ENCODE assay signal across 11 cellular contexts in the genomic region with DNA sequence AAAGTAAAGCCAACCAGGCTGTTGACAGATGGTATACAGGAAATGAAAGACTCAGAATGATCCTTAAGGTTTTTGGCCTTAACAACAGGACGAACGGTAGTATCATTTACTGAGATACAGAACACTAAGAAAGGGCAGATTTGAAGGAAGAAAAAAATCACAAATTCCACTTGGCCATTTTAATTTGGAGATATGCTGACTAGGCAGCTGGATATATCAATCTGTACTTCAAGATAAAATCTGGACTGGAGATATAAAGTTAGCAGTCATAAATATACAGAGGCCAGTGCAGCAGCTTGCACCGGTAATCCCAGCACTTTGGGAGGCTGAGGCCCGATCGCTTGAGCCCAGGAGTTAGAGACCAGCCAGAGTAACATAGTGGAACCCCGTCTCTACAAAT. TPM values are rescaled to one million over a fixed set of nuclear protein-coding genes. Genes with fewer than 3 reads are reported as not detected.
DNase-seq lines count a peak whose midpoint lies in the region; ATAC-seq and TF ChIP-seq lines count a peak whose summit lies in the region.
"Had no signal": no experiment of that assay in that cellular context is flagged by ENCODE, and none has a peak within 500 bp of the region (broad histone marks: within the 10 kb centered on the region; RNA-seq: fewer than 3 reads in every experiment).

No MANE protein-coding gene starts in this region.

- H3K4me1 ChIP-seq in fibroblast of lung (ENCODE audit: control insufficient read depth, extremely low read depth, insufficient read depth, low read length) (peaks cover 3% of the 10 kb centered on the region), spleen (peaks cover 16 to 77% (median 43%) of the 10 kb centered on the region in 6 donors)
- H3K4me1 ChIP-seq: SJCRH30 had no signal

- H3K4me3 ChIP-seq in fibroblast of lung (replicated peaks in 1 of 4; ENCODE audit: control extremely low read depth in 1 of 4, insufficient read depth in 1 of 4, low read depth in 3 of 4, low read length in 4 of 4) = peak overlapping the region; percentile 93 to 99 (median 98)
- peak overlapping the region in 6 of 8 donors; percentile 63 to 99 (median 84) for H3K4me3 ChIP-seq in spleen

- peak overlapping the region; percentile 98 for H3K4me3 Mint-ChIP-seq in activated CD8-positive, alpha-beta memory T cell treated with anti-CD3 and anti-CD28 coated beads, Interleukin-2, amount 10 ng/mL, durations not matched to agents 7 days and 5 days
- H3K4me3 Mint-ChIP-seq in T-helper 17 cell = peak overlapping the region; percentile 96

- no peak overlapping the region for H3K9ac ChIP-seq in fibroblast of lung (ENCODE audit: insufficient read depth, low read length)

- peaks cover 49% of the 10 kb centered on the region for H3K4me1 Mint-ChIP-seq in activated CD8-positive, alpha-beta memory T cell treated with anti-CD3 and anti-CD28 coated beads, Interleukin-2, amount 10 ng/mL, durations not matched to agents 7 days and 5 days
- H3K4me1 Mint-ChIP-seq in T-helper 17 cell = peaks cover 30% of the 10 kb centered on the region

- ATAC-seq in activated CD8-positive, alpha-beta memory T cell treated with anti-CD3 and anti-CD28 coated beads, Interleukin-2, amount 10 ng/mL, durations not matched to agents 7 days and 5 days = no peak
- ATAC-seq in T-helper 17 cell = no peak
- no peak for ATAC-seq in GM21381 (IDR thresholded peaks at IDR 0.05; ENCODE audit: unreplicated experiment)
- ATAC-seq in GM18520 (IDR thresholded peaks at IDR 0.05; ENCODE audit: unreplicated experiment) = no peak
- ATAC-seq in HG03439 (IDR thresholded peaks at IDR 0.05; ENCODE audit: unreplicated experiment) = no peak

- no peak for TF ChIP-seq POLR2A in spleen (IDR thresholded peaks at IDR 0.05)

- H3K9me3 Mint-ChIP-seq in activated CD8-positive, alpha-beta memory T cell treated with anti-CD3 and anti-CD28 coated beads, Interleukin-2, amount 10 ng/mL, durations not matched to agents 7 days and 5 days (ENCODE audit: low read depth) = no peaks in the 10 kb centered on the region

- no peaks in the 10 kb centered on the region for H3K27me3 ChIP-seq in fibroblast of lung (ENCODE audit: control insufficient read depth, insufficient read depth, low read length)
- no peaks in the 10 kb centered on the region for H3K27me3 ChIP-seq in spleen (replicated peaks in 1 of 7)
- H3K27me3 ChIP-seq: SJCRH30 had no signal

- intact Hi-C loops in spleen (cut with DNase I; ENCODE audit: low total_unique reads) = no loop called here

- H3K9me3 ChIP-seq in T-helper 17 cell (ENCODE audit: control insufficient read depth, low read length, poor library complexity, severe bottlenecking) (no peaks in the 10 kb centered on the region), fibroblast of lung (ENCODE audit: control insufficient read depth, insufficient read depth, low read depth, low read length) (no peaks in the 10 kb centered on the region), spleen (no peaks in the 10 kb centered on the region)
- H3K9me3 ChIP-seq: SJCRH30 had no signal

- DNase-seq in activated CD8-positive, alpha-beta memory T cell treated with anti-CD3 and anti-CD28 coated beads, Interleukin-2, amount 10 ng/mL, durations not matched to agents 7 days and 5 days = no peak
- DNase-seq in activated CD8-positive, alpha-beta memory T cell treated with anti-CD3 and anti-CD28 coated beads, Interleukin-2, amount 50 U/mL, for 48 hours = no peak
- DNase-seq in T-helper 17 cell = no peak
- DNase-seq in fibroblast of lung (ENCODE audit: low read depth in 2 of 2) = no peak
- no peak for DNase-seq in spleen
- DNase-seq: AML-193, NCI-H1694 treated with DMSO at 0.1 percent for 48 hours, SJCRH30 had no signal

- no peak overlapping the region for H2AFZ ChIP-seq in fibroblast of lung (ENCODE audit: low read length)

- peaks cover 42% of the 10 kb centered on the region for H3K79me2 ChIP-seq in fibroblast of lung (ENCODE audit: control insufficient read depth, insufficient read depth, low read length)

- 74 to 82% (median 78%) methylated on average over 6 of the region's 6 CpGs for WGBS in spleen, 5 donors

- peak overlapping the region; percentile 58 for H3K4me2 ChIP-seq in fibroblast of lung (ENCODE audit: extremely low read depth, insufficient read depth, low read length)

- H3K27ac ChIP-seq in fibroblast of lung (ENCODE audit: insufficient read depth, low read length) (no peak overlapping the region), spleen (peak overlapping the region in 1 of 8 donors; percentile 91)

- no peaks in the 10 kb centered on the region for H3K27me3 Mint-ChIP-seq in activated CD8-positive, alpha-beta memory T cell treated with anti-CD3 and anti-CD28 coated beads, Interleukin-2, amount 10 ng/mL, durations not matched to agents 7 days and 5 days
- no peaks in the 10 kb centered on the region for H3K27me3 Mint-ChIP-seq in T-helper 17 cell

- TF ChIP-seq CTCF in fibroblast of lung (conservative IDR thresholded peaks at IDR 0.05 in 1 of 2, IDR thresholded peaks at IDR 0.05 in 1 of 2; ENCODE audit: low read depth in 1 of 2, low read length in 2 of 2) (no peak), spleen (IDR thresholded peaks at IDR 0.05 in 8 of 11, conservative IDR thresholded peaks at IDR 0.05 in 3 of 11) (no peak)

- CTCF ChIA-PET in activated CD8-positive, alpha-beta memory T cell treated with anti-CD3 and anti-CD28 coated beads, Interleukin-2, amount 10 ng/mL, durations not matched to agents 7 days and 5 days (lab: Charles Lee) = interaction anchor here (2.0 kb wide), 1 partner anchor 212 kb away, joined by 15 read pairs; no protein-coding TSS in a partner anchor

- no peaks in the 10 kb centered on the region for H4K20me1 ChIP-seq in fibroblast of lung (ENCODE audit: control insufficient read depth, extremely low read depth, insufficient read depth, low read length)

- H3K36me3 Mint-ChIP-seq in activated CD8-positive, alpha-beta memory T cell treated with anti-CD3 and anti-CD28 coated beads, Interleukin-2, amount 10 ng/mL, durations not matched to agents 7 days and 5 days = peaks cover 10% of the 10 kb centered on the region
- H3K36me3 Mint-ChIP-seq in T-helper 17 cell (ENCODE audit: low read depth) = no peaks in the 10 kb centered on the region

- peak overlapping the region; percentile 66 for H3K27ac Mint-ChIP-seq in activated CD8-positive, alpha-beta memory T cell treated with anti-CD3 and anti-CD28 coated beads, Interleukin-2, amount 10 ng/mL, durations not matched to agents 7 days and 5 days
- H3K27ac Mint-ChIP-seq in T-helper 17 cell = peak overlapping the region; percentile 99

- H3K36me3 ChIP-seq in fibroblast of lung (ENCODE audit: control insufficient read depth, insufficient read depth, low read length) = peaks cover 2% of the 10 kb centered on the region
- peaks cover 0 to 34% (median 9%) of the 10 kb centered on the region in 6 donors for H3K36me3 ChIP-seq in spleen

RNA-seq across cellular contexts. Expression of gene NVL, which starts 1.3 kb away (rescaled TPM):
- 10 to 100 TPM; 47.7 to 53.6 TPM for total RNA-seq in activated CD8-positive, alpha-beta memory T cell treated with anti-CD3 and anti-CD28 coated beads, Interleukin-2, amount 10 ng/mL, durations not matched to agents 7 days and 5 days
- total RNA-seq in T-helper 17 cell = 10 to 100 TPM; 24.8 to 28.3 TPM
- total RNA-seq in fibroblast of lung = 23.4 and 27.6 TPM in 2 replicates
- polyA plus RNA-seq in fibroblast of lung = 20.5 and 28.9 TPM in 2 replicates
- 13.7 and 16.1 TPM in 2 replicates for polyA plus RNA-seq in fibroblast of lung (2012)
- 3.6 and 15.3 TPM in 2 replicates for polyA minus RNA-seq in fibroblast of lung (ENCODE audit: low replicate concordance)
- total RNA-seq in spleen = 10 to 100 TPM; 23.3 to 39.0 (median 33.2) TPM
- polyA plus RNA-seq in spleen = 10 to 100 TPM; 27.4 to 61.9 (median 42.4) TPM

RNA-seq across cellular contexts. Expression of gene CNIH4, which starts 28.0 kb away (rescaled TPM):
- 10 to 100 TPM; 45.5 to 46.2 TPM for total RNA-seq in activated CD8-positive, alpha-beta memory T cell treated with anti-CD3 and anti-CD28 coated beads, Interleukin-2, amount 10 ng/mL, durations not matched to agents 7 days and 5 days
- total RNA-seq in T-helper 17 cell (10 to 100 TPM; 19.1 to 24.1 TPM), fibroblast of lung (95.5 and 109 TPM in 2 replicates), spleen (10 to 100 TPM; 23.9 to 47.1 (median 32.8) TPM)
- polyA plus RNA-seq in fibroblast of lung (67.5 and 76.0 TPM in 2 replicates), spleen (10 to 100 TPM; 19.3 to 31.9 (median 23.1) TPM)
- polyA plus RNA-seq in fibroblast of lung (2012) = 72.2 and 74.8 TPM in 2 replicates
- 10.2 and 15.6 TPM in 2 replicates for polyA minus RNA-seq in fibroblast of lung (ENCODE audit: low replicate concordance)
